ENCODE assay signal across 26 cellular contexts in the genomic region with DNA sequence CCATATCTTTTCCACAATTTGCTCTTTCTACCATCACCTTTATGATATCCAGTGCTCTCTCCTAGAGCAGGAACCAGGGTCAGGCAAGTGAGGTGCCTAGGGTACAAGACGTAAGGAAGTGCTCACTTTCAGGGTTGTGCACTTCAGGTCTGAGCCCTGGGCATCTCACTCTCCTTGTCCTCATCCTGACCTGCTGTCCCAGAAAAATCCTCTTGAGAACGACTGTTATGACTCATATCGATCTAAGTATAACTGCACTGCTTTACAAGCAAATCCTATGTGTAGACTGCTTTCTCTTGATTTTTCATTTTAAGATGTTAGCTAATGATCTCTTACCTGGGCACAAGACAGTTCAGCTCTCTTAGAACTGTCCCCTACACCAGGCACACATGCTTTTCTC.
"Had no signal": no experiment of that assay in that cellular context is flagged by ENCODE, and none has a peak within 500 bp of the region (broad histone marks: within the 10 kb centered on the region; RNA-seq: fewer than 3 reads in every experiment).

No MANE protein-coding gene starts in this region.

- H3K27ac Mint-ChIP-seq: activated naive CD4-positive, alpha-beta T cell treated with anti-CD3 and anti-CD28 coated beads for 36 hours; activated naive CD8-positive, alpha-beta T cell treated with anti-CD3 and anti-CD28 coated beads for 36 hours; brain; effector memory CD8-positive, alpha-beta T cell; naive thymus-derived CD4-positive, alpha-beta T cell; stimulated activated effector memory CD8-positive, alpha-beta T cell treated with anti-CD3 and anti-CD28 coated beads, Interleukin-12 subunit alpha, Interleukin-12 subunit beta, amount 100 ng/mL, for 72 hours had no signal

- H3K27ac ChIP-seq: adrenal gland, ascending aorta, foreskin keratinocyte, heart right ventricle, left ventricle myocardium inferior, pancreas, prostate gland, stomach, thyroid gland had no signal

- H3K9me3 ChIP-seq: adrenal gland, ascending aorta, heart right ventricle, left ventricle myocardium inferior, pancreas, prostate gland, stomach, thyroid gland had no signal

- H3K27me3 ChIP-seq: adrenal gland, ascending aorta, foreskin keratinocyte, pancreas, stomach, thyroid gland had no signal

- DNase-seq: activated CD4-positive, alpha-beta T cell treated with anti-CD3 and anti-CD28 coated beads for 4 hours; activated CD4-positive, alpha-beta T cell treated with anti-CD3 and anti-CD28 coated beads, Interleukin-2, amount 50 U/mL, for 4 hours; activated CD4-positive, CD25-positive, alpha-beta regulatory T cell; activated effector memory CD4-positive, alpha-beta T cell treated with Interleukin-2 at 50 U/mL for 16 hours; activated naive CD4-positive, alpha-beta T cell treated with anti-CD3 and anti-CD28 coated beads for 36 hours; activated naive CD8-positive, alpha-beta T cell treated with anti-CD3 and anti-CD28 coated beads for 36 hours; activated T-cell treated with anti-CD3 and anti-CD28 coated beads for 4 hours; adrenal gland; cortex of kidney; effector memory CD8-positive, alpha-beta T cell; foreskin keratinocyte; heart right ventricle; left ventricle myocardium inferior; midbrain; naive thymus-derived CD4-positive, alpha-beta T cell; pancreas; retina; small intestine; stimulated activated CD4-positive, alpha-beta T cell treated with anti-CD3 and anti-CD28 coated beads, Interleukin-4, amount 100 ng/mL, for 24 hours; stomach; thyroid gland had no signal

- H3K4me3 ChIP-seq: adrenal gland, ascending aorta, heart right ventricle, left ventricle myocardium inferior, pancreas, prostate gland, stomach, thyroid gland had no signal

- H3K36me3 ChIP-seq: adrenal gland, ascending aorta, heart right ventricle, left ventricle myocardium inferior, pancreas, prostate gland, stomach, thyroid gland had no signal

- H3K4me3 Mint-ChIP-seq: activated naive CD4-positive, alpha-beta T cell treated with anti-CD3 and anti-CD28 coated beads for 36 hours; activated naive CD8-positive, alpha-beta T cell treated with anti-CD3 and anti-CD28 coated beads for 36 hours; brain; effector memory CD8-positive, alpha-beta T cell; naive thymus-derived CD4-positive, alpha-beta T cell; stimulated activated effector memory CD8-positive, alpha-beta T cell treated with anti-CD3 and anti-CD28 coated beads, Interleukin-12 subunit alpha, Interleukin-12 subunit beta, amount 100 ng/mL, for 72 hours had no signal

- H3K9me3 Mint-ChIP-seq: activated naive CD4-positive, alpha-beta T cell treated with anti-CD3 and anti-CD28 coated beads for 36 hours; activated naive CD8-positive, alpha-beta T cell treated with anti-CD3 and anti-CD28 coated beads for 36 hours; brain; effector memory CD8-positive, alpha-beta T cell; stimulated activated effector memory CD8-positive, alpha-beta T cell treated with anti-CD3 and anti-CD28 coated beads, Interleukin-12 subunit alpha, Interleukin-12 subunit beta, amount 100 ng/mL, for 72 hours had no signal

- H3K4me1 ChIP-seq: adrenal gland, ascending aorta, foreskin keratinocyte, left ventricle myocardium inferior, pancreas, prostate gland, stomach, thyroid gland had no signal

- ATAC-seq: effector memory CD8-positive, alpha-beta T cell; foreskin keratinocyte; heart right ventricle; naive thymus-derived CD4-positive, alpha-beta T cell; pancreas; sciatic nerve; stimulated activated effector memory CD8-positive, alpha-beta T cell treated with anti-CD3 and anti-CD28 coated beads, Interleukin-12 subunit alpha, Interleukin-12 subunit beta, amount 100 ng/mL, for 72 hours had no signal

- H3K4me1 Mint-ChIP-seq: brain; stimulated activated effector memory CD8-positive, alpha-beta T cell treated with anti-CD3 and anti-CD28 coated beads, Interleukin-12 subunit alpha, Interleukin-12 subunit beta, amount 100 ng/mL, for 72 hours had no signal

- H3K36me3 Mint-ChIP-seq: activated naive CD8-positive, alpha-beta T cell treated with anti-CD3 and anti-CD28 coated beads for 36 hours; brain; naive thymus-derived CD4-positive, alpha-beta T cell; stimulated activated effector memory CD8-positive, alpha-beta T cell treated with anti-CD3 and anti-CD28 coated beads, Interleukin-12 subunit alpha, Interleukin-12 subunit beta, amount 100 ng/mL, for 72 hours had no signal
